9 cellular contexts compared by ENCODE assay signal in the genomic region with DNA sequence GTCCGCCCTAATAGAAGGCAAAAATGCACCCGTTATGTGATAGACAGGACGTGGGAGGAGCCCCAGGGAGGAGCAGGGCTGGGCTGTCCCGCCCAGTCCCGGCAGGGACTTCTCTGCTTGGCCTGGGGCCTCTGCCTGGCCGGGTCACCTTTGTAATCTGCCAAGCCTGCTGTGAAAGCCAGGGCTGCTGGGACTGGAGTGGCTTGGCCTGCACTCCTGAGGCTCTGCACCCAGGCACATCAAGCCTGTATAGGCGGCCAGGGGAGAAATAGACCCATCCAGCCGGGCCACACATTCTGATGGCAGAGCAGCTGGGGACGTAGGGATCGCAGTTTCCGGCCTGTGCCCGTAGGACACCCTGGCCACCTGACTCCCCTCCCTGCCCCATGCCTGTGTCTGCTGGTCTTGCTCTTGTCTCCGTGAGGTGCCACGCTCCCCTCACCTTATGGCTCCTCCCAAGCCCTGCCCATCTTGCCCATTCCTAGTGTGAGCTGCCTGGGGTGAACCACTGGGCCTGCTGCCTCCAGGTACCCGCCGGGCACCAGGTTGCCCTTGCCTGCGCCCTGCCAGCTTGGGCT. TPM values are rescaled to one million over a fixed set of nuclear protein-coding genes. Genes with fewer than 3 reads are reported as not detected.
DNase-seq lines count a peak whose midpoint lies in the region; ATAC-seq and TF ChIP-seq lines count a peak whose summit lies in the region.
"Had no signal": no experiment of that assay in that cellular context is flagged by ENCODE, and none has a peak within 500 bp of the region (broad histone marks: within the 10 kb centered on the region; RNA-seq: fewer than 3 reads in every experiment).

No MANE protein-coding gene starts in this region.

- no peaks in the 10 kb centered on the region for H3K9me3 Mint-ChIP-seq in activated T-helper 17 cell treated with anti-CD3 and anti-CD28 coated beads, Interleukin-2, amount 50 U/mL, for 72 hours
- H3K9me3 Mint-ChIP-seq: dendritic cell treated with granulocyte-macrophage colony-stimulating factor and Interleukin-4, amounts not matched to agents 40 ng/mL and 50 ng/mL, for 4 days had no signal

- no peaks in the 10 kb centered on the region for H3K4me1 Mint-ChIP-seq in activated T-helper 17 cell treated with anti-CD3 and anti-CD28 coated beads, Interleukin-2, amount 50 U/mL, for 72 hours

- intact Hi-C loops in heart left ventricle (cut with DNase I), result loop anchor here in 2 of 10 donors (5.0 to 10.0 kb wide), 2 partner anchors 264 to 436 kb away; a partner anchor contains a TSS
- intact Hi-C loops in psoas muscle (cut with DNase I), result no loop called here

- no peak for TF ChIP-seq CTCF in heart left ventricle (IDR thresholded peaks at IDR 0.05)
- no peak for TF ChIP-seq CTCF in psoas muscle (IDR thresholded peaks at IDR 0.05)

- no peak overlapping the region for H3K4me3 Mint-ChIP-seq in activated T-helper 17 cell treated with anti-CD3 and anti-CD28 coated beads, Interleukin-2, amount 50 U/mL, for 72 hours
- H3K4me3 Mint-ChIP-seq: dendritic cell treated with granulocyte-macrophage colony-stimulating factor and Interleukin-4, amounts not matched to agents 40 ng/mL and 50 ng/mL, for 4 days had no signal

- WGBS in heart left ventricle, 4 donors, result 42 to 56% (median 50%) methylated on average over 11 to 17 of the region's 17 CpGs
- WGBS in psoas muscle, 3 donors, result 29 to 40% (median 30%) methylated on average over 15 to 17 of the region's 17 CpGs

- H3K27ac ChIP-seq in heart left ventricle (peak overlapping the region in 11 of 12 donors; percentile 40 to 86 (median 69)), psoas muscle (peak overlapping the region; percentile 63)

- H3K4me3 ChIP-seq in heart left ventricle, result no peak overlapping the region
- no peak overlapping the region for H3K4me3 ChIP-seq in psoas muscle

- H3K36me3 ChIP-seq in heart left ventricle (peaks cover 2 to 100% (median 99%) of the 10 kb centered on the region in 9 donors), psoas muscle (ENCODE audit: insufficient read depth in 1 of 2, low read depth in 1 of 2) (peaks cover 6 to 96% of the 10 kb centered on the region in 2 donors)

- no peaks in the 10 kb centered on the region for H3K27me3 Mint-ChIP-seq in activated T-helper 17 cell treated with anti-CD3 and anti-CD28 coated beads, Interleukin-2, amount 50 U/mL, for 72 hours
- H3K27me3 Mint-ChIP-seq: dendritic cell treated with granulocyte-macrophage colony-stimulating factor and Interleukin-4, amounts not matched to agents 40 ng/mL and 50 ng/mL, for 4 days had no signal

- H3K9me3 ChIP-seq in heart left ventricle, result no peaks in the 10 kb centered on the region
- no peaks in the 10 kb centered on the region for H3K9me3 ChIP-seq in psoas muscle

- H3K4me1 ChIP-seq in heart left ventricle, result peaks cover 0 to 36% (median 16%) of the 10 kb centered on the region in 12 donors
- H3K4me1 ChIP-seq in psoas muscle, result peaks cover 17% of the 10 kb centered on the region

- H3K27me3 ChIP-seq in heart left ventricle, result no peaks in the 10 kb centered on the region
- no peaks in the 10 kb centered on the region for H3K27me3 ChIP-seq in psoas muscle (ENCODE audit: insufficient read depth in 3 of 3, low read length in 2 of 3)

- peaks cover 97% of the 10 kb centered on the region for H3K36me3 Mint-ChIP-seq in activated T-helper 17 cell treated with anti-CD3 and anti-CD28 coated beads, Interleukin-2, amount 50 U/mL, for 72 hours (ENCODE audit: low read depth)

- DNase-seq in D341Med (ENCODE audit: low spot score) (peak; percentile 33), heart left ventricle (peak; percentile 78 to 90 (median 82)), psoas muscle (peak; percentile 82 to 91)

- no peak for TF ChIP-seq POLR2A in heart left ventricle (IDR thresholded peaks at IDR 0.05)

- peak overlapping the region; percentile 27 for H3K27ac Mint-ChIP-seq in activated T-helper 17 cell treated with anti-CD3 and anti-CD28 coated beads, Interleukin-2, amount 50 U/mL, for 72 hours
- H3K27ac Mint-ChIP-seq: dendritic cell treated with granulocyte-macrophage colony-stimulating factor and Interleukin-4, amounts not matched to agents 40 ng/mL and 50 ng/mL, for 4 days had no signal

- no peak for ATAC-seq in activated T-helper 17 cell treated with anti-CD3 and anti-CD28 coated beads, Interleukin-2, amount 50 U/mL, for 72 hours (replicated peaks)
- ATAC-seq in heart left ventricle (peak; percentile 90 to 96 (median 94)), psoas muscle (peak; percentile 93 to 98 (median 95)), HG03432 (IDR thresholded peaks at IDR 0.05; ENCODE audit: unreplicated experiment) (no peak), GM19452 (IDR thresholded peaks at IDR 0.05; ENCODE audit: unreplicated experiment) (no peak), GM18873 (IDR thresholded peaks at IDR 0.05; ENCODE audit: low FRiP score, unreplicated experiment) (no peak)
- ATAC-seq in activated CD4-positive, CD25-positive, alpha-beta regulatory T cell treated with anti-CD3 and anti-CD28 coated beads, Interleukin-2, amount 50 U/mL, for 24 hours, result no peak

RNA-seq across cellular contexts. Expression of a gene that starts 28.1 kb away (rescaled TPM):
- total RNA-seq in activated T-helper 17 cell treated with anti-CD3 and anti-CD28 coated beads, Interleukin-2, amount 50 U/mL, for 72 hours, result 10 to 100 TPM; 29.4 to 39.8 TPM
- total RNA-seq in heart left ventricle (10 to 100 TPM; 20.5 to 50.2 (median 27.0) TPM), psoas muscle (10 to 100 TPM in 2 of 4 donors, 1 to 10 TPM in 2; 6.3 to 10.3 (median 8.6) TPM)
- polyA plus RNA-seq in heart left ventricle (10 to 100 TPM; 56.6 to 65.7 TPM), psoas muscle (10 to 100 TPM; 19.0 to 29.1 (median 25.0) TPM)

Comparison
In these comparisons a context has a peak if more than half of its experiments do, and no peak if none do; other contexts are left out.
1. DNase-seq: peak in every context shown above with its lines; median percentile 86 in psoas muscle; 82 in heart left ventricle; 33 in D341Med.
2. ATAC-seq: peak in heart left ventricle (4 of 4) and psoas muscle (4 of 4); none in activated T-helper 17 cell treated with anti-CD3 and anti-CD28 coated beads, Interleukin-2, amount 50 U/mL, for 72 hours (single experiment), HG03432 (single experiment), GM19452 (single experiment), GM18873 (single experiment) and activated CD4-positive, CD25-positive, alpha-beta regulatory T cell treated with anti-CD3 and anti-CD28 coated beads, Interleukin-2, amount 50 U/mL, for 24 hours (0 of 2).